9 cellular contexts compared by ENCODE assay signal in the genomic region with DNA sequence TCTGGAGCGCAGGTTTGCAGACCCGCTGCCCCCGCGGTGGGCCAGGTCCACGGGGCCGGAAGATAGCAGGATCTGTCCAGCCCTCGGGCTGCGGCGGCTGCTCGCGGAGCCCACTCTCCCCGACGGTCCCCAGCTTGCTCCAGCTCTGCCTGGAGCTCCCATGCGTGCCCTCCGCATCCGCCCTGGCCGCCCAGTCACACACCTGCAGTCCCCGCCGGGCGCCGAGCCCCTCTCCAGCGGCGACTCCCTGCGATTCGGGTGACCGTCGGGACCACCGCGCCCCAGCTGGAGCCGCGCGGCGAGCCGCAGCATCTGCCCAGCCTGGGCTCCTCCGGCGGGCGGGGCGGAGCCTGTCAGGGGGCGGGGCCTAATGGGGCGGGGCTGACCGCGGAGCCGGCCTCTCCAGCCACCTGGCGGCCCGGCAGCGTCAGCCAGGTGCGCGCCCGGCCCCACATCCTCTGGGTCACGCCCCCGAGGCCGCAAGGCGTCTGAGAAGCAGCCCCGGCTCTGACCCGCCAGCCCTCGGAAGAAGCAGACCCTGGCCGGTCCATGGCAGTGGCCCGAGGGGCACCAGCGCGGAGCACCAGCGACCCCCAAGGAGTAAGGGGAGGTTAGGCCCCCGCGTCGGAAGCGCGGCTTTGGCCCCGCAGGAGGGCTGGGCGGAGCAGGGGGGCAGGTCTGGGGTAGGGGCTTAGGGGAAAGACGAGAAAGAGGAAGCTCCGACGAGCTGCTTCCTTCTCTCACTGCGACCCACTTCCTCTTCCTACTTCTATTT. TPM values are rescaled to one million over a fixed set of nuclear protein-coding genes. Genes with fewer than 3 reads are reported as not detected.
DNase-seq lines count a peak whose midpoint lies in the region; FAIRE-seq and TF ChIP-seq lines count a peak whose summit lies in the region.
"Had no signal": no experiment of that assay in that cellular context is flagged by ENCODE, and none has a peak within 500 bp of the region (broad histone marks: within the 10 kb centered on the region; RNA-seq: fewer than 3 reads in every experiment).

A gene with protein sequence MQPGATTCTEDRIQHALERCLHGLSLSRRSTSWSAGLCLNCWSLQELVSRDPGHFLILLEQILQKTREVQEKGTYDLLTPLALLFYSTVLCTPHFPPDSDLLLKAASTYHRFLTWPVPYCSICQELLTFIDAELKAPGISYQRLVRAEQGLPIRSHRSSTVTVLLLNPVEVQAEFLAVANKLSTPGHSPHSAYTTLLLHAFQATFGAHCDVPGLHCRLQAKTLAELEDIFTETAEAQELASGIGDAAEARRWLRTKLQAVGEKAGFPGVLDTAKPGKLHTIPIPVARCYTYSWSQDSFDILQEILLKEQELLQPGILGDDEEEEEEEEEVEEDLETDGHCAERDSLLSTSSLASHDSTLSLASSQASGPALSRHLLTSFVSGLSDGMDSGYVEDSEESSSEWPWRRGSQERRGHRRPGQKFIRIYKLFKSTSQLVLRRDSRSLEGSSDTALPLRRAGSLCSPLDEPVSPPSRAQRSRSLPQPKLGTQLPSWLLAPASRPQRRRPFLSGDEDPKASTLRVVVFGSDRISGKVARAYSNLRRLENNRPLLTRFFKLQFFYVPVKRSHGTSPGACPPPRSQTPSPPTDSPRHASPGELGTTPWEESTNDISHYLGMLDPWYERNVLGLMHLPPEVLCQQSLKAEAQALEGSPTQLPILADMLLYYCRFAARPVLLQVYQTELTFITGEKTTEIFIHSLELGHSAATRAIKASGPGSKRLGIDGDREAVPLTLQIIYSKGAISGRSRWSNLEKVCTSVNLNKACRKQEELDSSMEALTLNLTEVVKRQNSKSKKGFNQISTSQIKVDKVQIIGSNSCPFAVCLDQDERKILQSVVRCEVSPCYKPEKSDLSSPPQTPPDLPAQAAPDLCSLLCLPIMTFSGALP (minus strand): TSS at position 314 of the 775 bp plus-strand sequence. CDS start 54,213 bp downstream, outside the sequence.

- H3K4me1 Mint-ChIP-seq in progenitor cell of endocrine pancreas (ENCODE audit: low read depth) = no peaks in the 10 kb centered on the region

- peaks cover 40% of the 10 kb centered on the region for H3K79me2 ChIP-seq in Loucy (ENCODE audit: insufficient read depth, low read length)

- peaks cover 11% of the 10 kb centered on the region for H3K9me3 Mint-ChIP-seq in progenitor cell of endocrine pancreas (ENCODE audit: low read depth)

- H3K9me3 ChIP-seq in Loucy (ENCODE audit: insufficient read depth, low read depth, low read length) = no peaks in the 10 kb centered on the region

- H3K27ac Mint-ChIP-seq in progenitor cell of endocrine pancreas = no peak within 1 kb of the TSS

- 2% methylated on average over 72 of the region's 72 CpGs for WGBS in urinary bladder

- DNase-seq in AG20443 (ENCODE audit: low spot score) (peak; percentile 35), GM20000 (ENCODE audit: low spot score) (peak; percentile 95), frontal cortex (ENCODE audit: low spot score in 2 of 2) (peak; percentile 44 to 48), progenitor cell of endocrine pancreas (ENCODE audit: low spot score, unreplicated experiment) (peak; percentile 78), NCI-H187 treated with DMSO at 0.1 percent for 48 hours (lab: John Stamatoyannopoulos, UW) (no peak)
- peak; percentile 58 to 76 for DNase-seq in activated CD8-positive, alpha-beta memory T cell treated with anti-CD3 and anti-CD28 coated beads for 1 hour (ENCODE audit: extremely low read depth in 1 of 2, low read depth in 1 of 2)

- peaks cover 2% of the 10 kb centered on the region for H3K36me3 Mint-ChIP-seq in progenitor cell of endocrine pancreas (ENCODE audit: insufficient read depth)

- H2AFZ ChIP-seq in Loucy (ENCODE audit: low read length) = peak within 1 kb of the TSS; percentile 74

- H4K20me1 ChIP-seq in Loucy (ENCODE audit: insufficient read depth, low read length, poor library complexity, severe bottlenecking) = peaks cover 8% of the 10 kb centered on the region

- no peak within 1 kb of the TSS for H3K27ac ChIP-seq in urinary bladder (ENCODE audit: low read depth)

- no peaks in the 10 kb centered on the region; the same call in 1 of the 2 replicates for H3F3A ChIP-seq in Loucy (ENCODE audit: low read depth)

- H3K9me2 ChIP-seq in Loucy (replicated peaks; ENCODE audit: low read depth, low read length) = no peaks in the 10 kb centered on the region

- H3K4me1 ChIP-seq in Loucy (ENCODE audit: insufficient read depth, low read length, poor library complexity, severe bottlenecking) (peaks cover 44% of the 10 kb centered on the region), urinary bladder (ENCODE audit: insufficient read depth) (no peaks in the 10 kb centered on the region)

- no peak for FAIRE-seq in frontal cortex (lab: Jason Lieb, UNC)
- FAIRE-seq: endothelial cell of umbilical vein had no signal

- peak within 1 kb of the TSS; percentile 56 for H3K4me3 Mint-ChIP-seq in progenitor cell of endocrine pancreas (ENCODE audit: low read depth)

- TF ChIP-seq CTCF in GM20000 (IDR thresholded peaks at IDR 0.05; ENCODE audit: extremely low read depth, missing control alignments) (no peak), Loucy (conservative IDR thresholded peaks at IDR 0.05; ENCODE audit: low read length) (peak; percentile 27; the same call in 1 of the 2 replicates), progenitor cell of endocrine pancreas (IDR thresholded peaks at IDR 0.05; ENCODE audit: unreplicated experiment) (peak; percentile 44)

- H3K9ac ChIP-seq in Loucy (ENCODE audit: low read depth, low read length, poor library complexity, severe bottlenecking) = peak within 1 kb of the TSS; percentile 70

- H3K27me3 Mint-ChIP-seq in progenitor cell of endocrine pancreas = peaks cover 63% of the 10 kb centered on the region

- no peaks in the 10 kb centered on the region for H3K36me3 ChIP-seq in Loucy (ENCODE audit: insufficient read depth, low read length)
- no peaks in the 10 kb centered on the region for H3K36me3 ChIP-seq in urinary bladder (ENCODE audit: insufficient read depth)

- H3K4me3 ChIP-seq in Loucy (ENCODE audit: low read length, poor library complexity, severe bottlenecking) (peak within 1 kb of the TSS; percentile 82), urinary bladder (ENCODE audit: low read depth, low read length) (peak within 1 kb of the TSS; percentile 35)

- H3K4me2 ChIP-seq in Loucy (ENCODE audit: low read depth, low read length, poor library complexity, severe bottlenecking) = peak within 1 kb of the TSS; percentile 80

- no peaks in the 10 kb centered on the region for H3K27me3 ChIP-seq in Loucy (ENCODE audit: insufficient read depth, low read length, poor library complexity, severe bottlenecking)

RNA-seq across cellular contexts. Expression of the gene that starts here (rescaled TPM):
- total RNA-seq in frontal cortex = 0.41 TPM
- 0.29 and 0.50 TPM in 2 replicates for total RNA-seq in progenitor cell of endocrine pancreas
- 3.1 TPM for total RNA-seq in urinary bladder
- polyA plus RNA-seq in urinary bladder = 4.6 TPM
- total RNA-seq: endothelial cell of umbilical vein had no signal
- polyA plus RNA-seq: endothelial cell of umbilical vein had no signal

Comparison
In these comparisons a context has a peak if more than half of its experiments do, and no peak if none do; other contexts are left out.
1. Peak in DNase-seq in frontal cortex; RNA of the gene not detected or under 1 TPM.
2. Peak in DNase-seq in progenitor cell of endocrine pancreas; RNA of the gene not detected or under 1 TPM.